8 cellular contexts compared by ENCODE assay signal in genomic region chr2:27664245-27664574, GRCh38. TPM values are rescaled to one million over a fixed set of nuclear protein-coding genes. Genes with fewer than 3 reads are reported as not detected.
DNase-seq lines count a peak whose midpoint lies in the region; ATAC-seq and TF ChIP-seq lines count a peak whose summit lies in the region.

No MANE protein-coding gene starts in this region.

- H3K27me3 ChIP-seq in heart right ventricle = no peaks in the 10 kb centered on the region
- H3K27me3 ChIP-seq in skeletal muscle satellite cell (ENCODE audit: control insufficient read depth, insufficient read depth, low read length) = no peaks in the 10 kb centered on the region

- H3K9me3 Mint-ChIP-seq in CD14-positive monocyte = no peaks in the 10 kb centered on the region

- DNase-seq in CD14-positive monocyte (ENCODE audit: low spot score) (no peak), heart right ventricle (no peak), NCI-H1417 treated with DMSO at 0.1 percent for 48 hours (lab: John Stamatoyannopoulos, UW) (no peak), glomerular visceral epithelial cell (ENCODE audit: extremely low spot score) (no peak)
- no peak for DNase-seq in activated CD4-positive, alpha-beta T cell treated with anti-CD3 and anti-CD28 coated beads, Interleukin-2, amount 50 U/mL, for 48 hours

- WGBS in heart right ventricle, 2 donors = 3 to 5% methylated on average over 22 of the region's 22 CpGs

- intact Hi-C loops in CD14-positive monocyte (cut with micrococcal nuclease) (no loop called here), heart right ventricle (cut with DNase I) (no loop called here)

- no peaks in the 10 kb centered on the region for H3K27me3 Mint-ChIP-seq in CD14-positive monocyte (ENCODE audit: low read depth in 3 of 3)

- H3K4me3 ChIP-seq in heart right ventricle (peak overlapping the region; percentile 80 to 98 (median 89)), skeletal muscle satellite cell (ENCODE audit: low read length) (peak overlapping the region; percentile 88)

- peak overlapping the region; percentile 91 to 100 for H3K4me3 Mint-ChIP-seq in CD14-positive monocyte

- ATAC-seq in HG02571 (IDR thresholded peaks at IDR 0.05; ENCODE audit: unreplicated experiment) (peak; percentile 28), heart right ventricle (peak in 1 of 8 donors; percentile 9)

- peaks cover 38 to 47% of the 10 kb centered on the region in 2 donors for H3K36me3 Mint-ChIP-seq in CD14-positive monocyte

- TF ChIP-seq CTCF in CD14-positive monocyte (IDR thresholded peaks at IDR 0.05) = no peak
- TF ChIP-seq CTCF in VCaP (conservative IDR thresholded peaks at IDR 0.05) = no peak
- TF ChIP-seq CTCF in heart right ventricle (IDR thresholded peaks at IDR 0.05) = no peak

- H3K9me3 ChIP-seq in heart right ventricle = no peaks in the 10 kb centered on the region
- H3K9me3 ChIP-seq in skeletal muscle satellite cell (replicated peaks; ENCODE audit: low read length) = no peaks in the 10 kb centered on the region

- H3K27ac ChIP-seq in VCaP (peak overlapping the region; percentile 93), heart right ventricle (peak overlapping the region in 9 of 10 donors; percentile 89 to 98 (median 93))

- H3K4me2 ChIP-seq in skeletal muscle satellite cell (ENCODE audit: low read length) = peak overlapping the region; percentile 80

- H3K4me1 Mint-ChIP-seq in CD14-positive monocyte = peaks cover 32% of the 10 kb centered on the region

- H3K4me1 ChIP-seq in heart right ventricle (peaks cover 0 to 49% (median 31%) of the 10 kb centered on the region in 9 donors), skeletal muscle satellite cell (ENCODE audit: control insufficient read depth, insufficient read depth, low read length) (peaks cover 12% of the 10 kb centered on the region)

- H3K27ac Mint-ChIP-seq in CD14-positive monocyte = peak overlapping the region; percentile 98 to 100 (median 99)

- peak overlapping the region; percentile 89 for H3K9ac ChIP-seq in skeletal muscle satellite cell (ENCODE audit: low read depth, low read length)

- H3K36me3 ChIP-seq in heart right ventricle (peaks cover 0 to 71% (median 47%) of the 10 kb centered on the region in 9 donors), skeletal muscle satellite cell (ENCODE audit: insufficient read depth, low read length) (peaks cover 33% of the 10 kb centered on the region)

RNA-seq across cellular contexts. Expression of gene SLC4A1AP, which starts 0.5 kb away (rescaled TPM):
- polyA plus RNA-seq in CD14-positive monocyte (10 to 100 TPM; 18.3 to 24.9 TPM), heart right ventricle (10 to 100 TPM; 11.0 to 20.8 TPM)
- total RNA-seq in heart right ventricle = 10 to 100 TPM; 19.1 to 28.7 (median 22.5) TPM
- total RNA-seq in skeletal muscle satellite cell (2012; rRNA removed) = 25.3 and 29.9 TPM in 2 replicates

RNA-seq across cellular contexts. Expression of gene SUPT7L, which starts 0.8 kb away (rescaled TPM):
- polyA plus RNA-seq in CD14-positive monocyte = 10 to 100 TPM; 10.7 to 12.2 TPM
- total RNA-seq in heart right ventricle = 10 to 100 TPM; 22.0 to 32.2 (median 26.0) TPM
- polyA plus RNA-seq in heart right ventricle = 10 to 100 TPM; 18.4 to 42.3 TPM
- 25.1 and 26.6 TPM in 2 replicates for total RNA-seq in skeletal muscle satellite cell (2012; rRNA removed)

RNA-seq across cellular contexts. Expression of gene GPN1, which starts 35.4 kb away (rescaled TPM):
- polyA plus RNA-seq in CD14-positive monocyte (10 to 100 TPM; 46.8 to 49.8 TPM), heart right ventricle (10 to 100 TPM in 1 of 2 donors, 1 to 10 TPM in 1; 6.5 to 25.6 TPM)
- total RNA-seq in heart right ventricle = 10 to 100 TPM; 17.1 to 23.8 (median 19.7) TPM
- total RNA-seq in skeletal muscle satellite cell (2012; rRNA removed) = 44.6 and 48.5 TPM in 2 replicates

RNA-seq across cellular contexts. Expression of gene CCDC121, which starts 35.4 kb away (rescaled TPM):
- polyA plus RNA-seq in CD14-positive monocyte = under 1 TPM; 0.22 to 0.53 TPM
- total RNA-seq in heart right ventricle = 1 to 10 TPM; 4.1 to 7.6 (median 6.0) TPM
- polyA plus RNA-seq in heart right ventricle = 1 to 10 TPM; 2.1 TPM
- 0.25 and 1.1 TPM in 2 replicates for total RNA-seq in skeletal muscle satellite cell (2012; rRNA removed)
